ENCODE assay signal across 22 cellular contexts in the genomic region with DNA sequence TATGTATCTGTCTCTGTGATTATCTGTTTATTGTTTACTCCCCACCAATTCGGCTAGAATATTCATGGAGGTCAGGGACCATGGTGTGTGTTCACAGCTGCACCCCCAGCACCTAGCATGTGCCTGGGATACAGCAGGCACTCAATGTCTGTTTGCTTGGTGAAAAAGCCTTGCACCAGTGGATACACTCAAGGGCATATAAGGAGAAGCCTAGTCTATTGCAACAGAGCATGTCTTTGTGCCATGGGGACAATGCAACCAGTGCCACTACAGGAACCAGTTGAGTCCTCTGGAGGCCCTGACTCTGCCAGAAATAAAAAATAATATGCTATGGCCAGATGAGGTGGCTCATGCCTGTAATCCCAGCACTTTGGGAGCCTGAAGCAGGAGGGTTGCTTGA.
"Had no signal": no experiment of that assay in that cellular context is flagged by ENCODE, and none has a peak within 500 bp of the region (broad histone marks: within the 10 kb centered on the region; RNA-seq: fewer than 3 reads in every experiment).

No MANE protein-coding gene starts in this region.

- H3K9ac ChIP-seq: KMS-11 had no signal

- DNase-seq: Kasumi-1, MM.1S, NCI-H1092 treated with DMSO at 0.1 percent for 48 hours, NCI-H1436, NCI-H187, NCI-H2029, NCI-H2081 treated with DMSO at 0.1 percent for 48 hours, NCI-H2171, NCI-H226, NCI-H446, NCI-H510A, NCI-H524 treated with DMSO at 0.1 percent for 48 hours, NCI-H69, NCI-H774, PC-9, Peyer's patch, SHP77 treated with DMSO at 0.1 percent for 48 hours, SJCRH30 had no signal

- H3K4me3 ChIP-seq: K562, PC-9, Peyer's patch, SJCRH30 had no signal

- H3K9me3 ChIP-seq: Peyer's patch, SJCRH30 had no signal

- H3K27me3 ChIP-seq: Peyer's patch, SJCRH30 had no signal

- ATAC-seq: K562, Right ventricle myocardium inferior, SK-N-SH treated with all-trans-retinoic acid at 6 μM for 48 hours had no signal

- H3K4me1 ChIP-seq: Peyer's patch had no signal

- H3K36me3 ChIP-seq: SJCRH30 had no signal

- H3K27ac ChIP-seq: KMS-11, PC-9, Peyer's patch, SJCRH30 had no signal
